In genomic region chr1:16033101-16033632, GRCh38 we compare ENCODE assay signal across 13 cellular contexts. TPM values are rescaled to one million over a fixed set of nuclear protein-coding genes. Genes with fewer than 3 reads are reported as not detected.
DNase-seq lines count a peak whose midpoint lies in the region; ATAC-seq and TF ChIP-seq lines count a peak whose summit lies in the region.
"Had no signal": no experiment of that assay in that cellular context is flagged by ENCODE, and none has a peak within 500 bp of the region (broad histone marks: within the 10 kb centered on the region; RNA-seq: fewer than 3 reads in every experiment).

No MANE protein-coding gene starts in this region.

- no peaks in the 10 kb centered on the region for H3K36me3 Mint-ChIP-seq in type B pancreatic cell
- no peaks in the 10 kb centered on the region for H3K36me3 Mint-ChIP-seq in stimulated activated naive B cell treated with anti-CD40 and anti-IgM and Interleukin-4, amounts not matched to agents 10 μg/mL and 1 μg/mL and 100 μg/mL, for 72 hours
- H3K36me3 Mint-ChIP-seq: CD8-positive, alpha-beta memory T cell had no signal

- H3K4me3 ChIP-seq in HEK293 (ENCODE audit: low read depth, low read length): no peak overlapping the region
- no peak overlapping the region for H3K4me3 ChIP-seq in mesenchymal stem cell (ENCODE audit: insufficient read depth in 1 of 2, low read depth in 1 of 2, low read length in 2 of 2)

- no peaks in the 10 kb centered on the region for H3K9me3 Mint-ChIP-seq in type B pancreatic cell
- no peaks in the 10 kb centered on the region for H3K9me3 Mint-ChIP-seq in stimulated activated naive B cell treated with anti-CD40 and anti-IgM and Interleukin-4, amounts not matched to agents 10 μg/mL and 1 μg/mL and 100 μg/mL, for 72 hours
- H3K9me3 Mint-ChIP-seq: CD8-positive, alpha-beta memory T cell had no signal

- peaks cover 10% of the 10 kb centered on the region for H3K4me1 Mint-ChIP-seq in type B pancreatic cell (ENCODE audit: unreplicated experiment)
- peaks cover 9 to 10% of the 10 kb centered on the region in 2 donors for H3K4me1 Mint-ChIP-seq in stimulated activated naive B cell treated with anti-CD40 and anti-IgM and Interleukin-4, amounts not matched to agents 10 μg/mL and 1 μg/mL and 100 μg/mL, for 72 hours
- H3K4me1 Mint-ChIP-seq: CD8-positive, alpha-beta memory T cell had no signal

- peaks cover 11 to 29% of the 10 kb centered on the region in 2 experiments for H3K27me3 ChIP-seq in mesenchymal stem cell (ENCODE audit: control insufficient read depth in 1 of 2, insufficient read depth in 1 of 2, low read length in 2 of 2)

- H2BK15ac ChIP-seq in mesenchymal stem cell (ENCODE audit: low read depth, poor library complexity, severe bottlenecking): peak overlapping the region; percentile 54

- no peak overlapping the region for H2BK120ac ChIP-seq in mesenchymal stem cell (ENCODE audit: low read depth, low read length)

- no peak overlapping the region for H3K4me2 ChIP-seq in mesenchymal stem cell (ENCODE audit: low read length, poor library complexity, severe bottlenecking)

- peak overlapping the region; percentile 48 for H3K27ac Mint-ChIP-seq in type B pancreatic cell
- H3K27ac Mint-ChIP-seq in stimulated activated naive B cell treated with anti-CD40 and anti-IgM and Interleukin-4, amounts not matched to agents 10 μg/mL and 1 μg/mL and 100 μg/mL, for 72 hours: no peak overlapping the region
- H3K27ac Mint-ChIP-seq: CD8-positive, alpha-beta memory T cell had no signal

- 58% methylated on average over 4 of the region's 7 CpGs for WGBS in mesenchymal stem cell

- H2BK12ac ChIP-seq in mesenchymal stem cell (ENCODE audit: low read length in 2 of 2): no peak overlapping the region

- TF ChIP-seq CTCF in HEK293 (tag by site-specific recombination; IDR thresholded peaks at IDR 0.05) (no peak), RWPE1 (conservative IDR thresholded peaks at IDR 0.05; ENCODE audit: low read depth) (peak; percentile 51), type B pancreatic cell (conservative IDR thresholded peaks at IDR 0.05) (no peak)

- H3K4ac ChIP-seq in mesenchymal stem cell (ENCODE audit: low read depth in 1 of 2, low read length in 2 of 2): no peak overlapping the region

- H4K91ac ChIP-seq in mesenchymal stem cell (ENCODE audit: low read length): no peak overlapping the region

- DNase-seq in RWPE1 (ENCODE audit: low spot score) (no peak), mesenchymal stem cell (no peak), type B pancreatic cell (ENCODE audit: extremely low spot score, unreplicated experiment) (no peak), NCI-H226 (no peak)
- no peak for DNase-seq in stimulated activated naive B cell treated with anti-CD40 and anti-IgM and Interleukin-4, amounts not matched to agents 10 μg/mL and 1 μg/mL and 100 μg/mL, for 72 hours
- DNase-seq: NCI-H1417 treated with DMSO at 0.1 percent for 48 hours, NCI-H2107 had no signal

- H3K9ac ChIP-seq in mesenchymal stem cell (ENCODE audit: low read length): no peak overlapping the region

- H3K9me3 ChIP-seq in HEK293 (ENCODE audit: control insufficient read depth, insufficient read depth, low read depth, low read length) (no peaks in the 10 kb centered on the region), mesenchymal stem cell (ENCODE audit: control insufficient read depth, low read length) (no peaks in the 10 kb centered on the region)

- CTCF ChIA-PET in HEK293 (lab: Yijun Ruan, JAX): interaction anchor here (0.5 to 2.5 kb wide), 5 partner anchors 13 to 241 kb away, joined by 3 to 14 read pairs (median 4); no protein-coding TSS in a partner anchor
- CTCF ChIA-PET in RWPE1 (lab: Yijun Ruan, JAX): interaction anchor here (0.6 to 1.5 kb wide), 8 partner anchors 14 to 299 kb away, joined by 3 to 9 read pairs (median 4); no protein-coding TSS in a partner anchor

- H3K14ac ChIP-seq in mesenchymal stem cell (ENCODE audit: low read length in 2 of 2): no peak overlapping the region

- no peak overlapping the region for H3K27ac ChIP-seq in HEK293 (ENCODE audit: extremely low read depth, low read depth, low read length)
- no peak overlapping the region; the same call in 1 of the 2 replicates for H3K27ac ChIP-seq in RWPE1
- no peak overlapping the region for H3K27ac ChIP-seq in mesenchymal stem cell (ENCODE audit: low read length, poor library complexity, severe bottlenecking)

- no peak for ATAC-seq in stimulated activated naive B cell treated with anti-CD40 and anti-IgM and Interleukin-4, amounts not matched to agents 10 μg/mL and 1 μg/mL and 100 μg/mL, for 72 hours (replicated peaks)
- no peak for ATAC-seq in GM21576 (IDR thresholded peaks at IDR 0.05; ENCODE audit: unreplicated experiment)

- H3K27me3 Mint-ChIP-seq in type B pancreatic cell: peaks cover 5% of the 10 kb centered on the region
- H3K27me3 Mint-ChIP-seq in stimulated activated naive B cell treated with anti-CD40 and anti-IgM and Interleukin-4, amounts not matched to agents 10 μg/mL and 1 μg/mL and 100 μg/mL, for 72 hours: peaks cover 44 to 55% of the 10 kb centered on the region in 2 donors

- no peak overlapping the region for H2BK5ac ChIP-seq in mesenchymal stem cell (ENCODE audit: low read depth, low read length, poor library complexity, severe bottlenecking)

- no peaks in the 10 kb centered on the region for H3K79me1 ChIP-seq in mesenchymal stem cell (replicated peaks; ENCODE audit: low read length, poor library complexity, severe bottlenecking)

- no peak overlapping the region for H3K4me3 Mint-ChIP-seq in type B pancreatic cell
- no peak overlapping the region for H3K4me3 Mint-ChIP-seq in stimulated activated naive B cell treated with anti-CD40 and anti-IgM and Interleukin-4, amounts not matched to agents 10 μg/mL and 1 μg/mL and 100 μg/mL, for 72 hours
- H3K4me3 Mint-ChIP-seq: CD8-positive, alpha-beta memory T cell had no signal

- POLR2A ChIA-PET in HEK293 (lab: Yijun Ruan, JAX): interaction anchor here (0.8 kb wide), 1 partner anchor 10 kb away, joined by 3 read pairs; no protein-coding TSS in a partner anchor
- POLR2A ChIA-PET in RWPE1 (lab: Yijun Ruan, JAX; ENCODE audit: low non-redundant PET): no interaction called here

- peak overlapping the region in 1 of 2 experiments; percentile 69 for H3K18ac ChIP-seq in mesenchymal stem cell (ENCODE audit: low read depth in 1 of 2, low read length in 2 of 2)

- no peak overlapping the region for H3K23ac ChIP-seq in mesenchymal stem cell (ENCODE audit: low read length in 2 of 2)

- H3K4me1 ChIP-seq in HEK293 (ENCODE audit: control insufficient read depth, insufficient read depth, low read length) (no peaks in the 10 kb centered on the region), mesenchymal stem cell (ENCODE audit: control insufficient read depth, insufficient read depth, low read depth, low read length) (peaks cover 3% of the 10 kb centered on the region)

- H4K8ac ChIP-seq in mesenchymal stem cell (ENCODE audit: low read length): no peak overlapping the region

- H2AK5ac ChIP-seq in mesenchymal stem cell (ENCODE audit: low read length, severe bottlenecking): no peak overlapping the region

- H2AFZ ChIP-seq in mesenchymal stem cell (ENCODE audit: low read depth, low read length): no peak overlapping the region

- H3K36me3 ChIP-seq in HEK293 (ENCODE audit: control insufficient read depth in 2 of 2, insufficient read depth in 1 of 2, low read length in 2 of 2): no peaks in the 10 kb centered on the region
- H3K36me3 ChIP-seq in mesenchymal stem cell (ENCODE audit: control insufficient read depth in 1 of 2, insufficient read depth in 2 of 2, low read depth in 1 of 2, low read length in 2 of 2): no peaks in the 10 kb centered on the region

TF ChIP-seq in HEK293, 187 proteins besides CTCF, POLR2A, EP300 and RAD21:
- no peak for TF ChIP-seq ZNF585B (tag by site-specific recombination; IDR thresholded peaks at IDR 0.05)
- TF ChIP-seq ZNF555 (tag by site-specific recombination; conservative IDR thresholded peaks at IDR 0.05): no peak
- TF ChIP-seq, protein P1, sequence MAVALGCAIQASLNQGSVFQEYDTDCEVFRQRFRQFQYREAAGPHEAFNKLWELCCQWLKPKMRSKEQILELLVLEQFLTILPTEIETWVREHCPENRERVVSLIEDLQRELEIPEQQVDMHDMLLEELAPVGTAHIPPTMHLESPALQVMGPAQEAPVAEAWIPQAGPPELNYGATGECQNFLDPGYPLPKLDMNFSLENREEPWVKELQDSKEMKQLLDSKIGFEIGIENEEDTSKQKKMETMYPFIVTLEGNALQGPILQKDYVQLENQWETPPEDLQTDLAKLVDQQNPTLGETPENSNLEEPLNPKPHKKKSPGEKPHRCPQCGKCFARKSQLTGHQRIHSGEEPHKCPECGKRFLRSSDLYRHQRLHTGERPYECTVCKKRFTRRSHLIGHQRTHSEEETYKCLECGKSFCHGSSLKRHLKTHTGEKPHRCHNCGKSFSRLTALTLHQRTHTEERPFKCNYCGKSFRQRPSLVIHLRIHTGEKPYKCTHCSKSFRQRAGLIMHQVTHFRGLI (tag by site-specific recombination; IDR thresholded peaks at IDR 0.05): no peak
- no peak for TF ChIP-seq ZNF792 (tag by site-specific recombination; IDR thresholded peaks at IDR 0.05)
- 0 out of 2 replicates have a peak, but pooled peaks have one; percentile 1 for TF ChIP-seq EGR2 (tag by site-specific recombination; IDR thresholded peaks at IDR 0.05; ENCODE audit: low read depth)
- TF ChIP-seq KLF1 (tag by site-specific recombination; IDR thresholded peaks at IDR 0.05): 0 out of 2 replicates have a peak, but pooled peaks have one; percentile 7
- no peak for TF ChIP-seq ZNF600 (tag by site-specific recombination; IDR thresholded peaks at IDR 0.05)
- no peak for TF ChIP-seq ZIC2 (tag by site-specific recombination; IDR thresholded peaks at IDR 0.05)
- TF ChIP-seq ZNF23 (tag by site-specific recombination; IDR thresholded peaks at IDR 0.05; ENCODE audit: borderline replicate concordance): no peak

RNA-seq across cellular contexts. Expression of gene CLCNKB, which starts 10.4 kb away (rescaled TPM):
- 0.43 TPM for polyA plus RNA-seq in mesenchymal stem cell (2013, experiment 1 of 2)
- polyA plus RNA-seq in mesenchymal stem cell (2013, experiment 2 of 2): 0.32 TPM
- total RNA-seq in type B pancreatic cell (ENCODE audit: low replicate concordance): 0.95 and 1.6 TPM in 2 replicates
- total RNA-seq: CD8-positive, alpha-beta memory T cell; H4 had no signal
- polyA plus RNA-seq: CD8-positive, alpha-beta memory T cell had no signal

RNA-seq across cellular contexts. Expression of gene CLCNKA, which starts 11.3 kb away (rescaled TPM):
- polyA plus RNA-seq in mesenchymal stem cell (2013, experiment 1 of 2): 0.19 TPM
- polyA plus RNA-seq in mesenchymal stem cell (2013, experiment 2 of 2): 0.16 TPM
- total RNA-seq in type B pancreatic cell (ENCODE audit: low replicate concordance): 0.38 and 1.6 TPM in 2 replicates
- total RNA-seq: CD8-positive, alpha-beta memory T cell; Daoy; H4; SK-MEL-5 had no signal
- polyA plus RNA-seq: CD8-positive, alpha-beta memory T cell had no signal

RNA-seq across cellular contexts. Expression of gene HSPB7, which starts 15.3 kb away (rescaled TPM):
- 3.4 TPM for polyA plus RNA-seq in mesenchymal stem cell (2013, experiment 1 of 2)
- 4.0 TPM for polyA plus RNA-seq in mesenchymal stem cell (2013, experiment 2 of 2)
- 0.48 and 0.64 TPM in 2 replicates for total RNA-seq in type B pancreatic cell (ENCODE audit: low replicate concordance)
- total RNA-seq: CD8-positive, alpha-beta memory T cell; H4 had no signal
- polyA plus RNA-seq: CD8-positive, alpha-beta memory T cell had no signal

RNA-seq across cellular contexts. Expression of gene SRARP, which starts 29.1 kb away (rescaled TPM):
- not detected for polyA plus RNA-seq in mesenchymal stem cell (2013, experiment 1 of 2)
- not detected for polyA plus RNA-seq in mesenchymal stem cell (2013, experiment 2 of 2)
- total RNA-seq in type B pancreatic cell (ENCODE audit: low replicate concordance): not detected in 2 replicates
- total RNA-seq: CD8-positive, alpha-beta memory T cell; Daoy; H4; SK-MEL-5 had no signal
- polyA plus RNA-seq: CD8-positive, alpha-beta memory T cell had no signal

RNA-seq across cellular contexts. Expression of gene FAM131C, which starts 40.3 kb away (rescaled TPM):
- 0.37 TPM for polyA plus RNA-seq in mesenchymal stem cell (2013, experiment 1 of 2)
- 0.44 TPM for polyA plus RNA-seq in mesenchymal stem cell (2013, experiment 2 of 2)
- total RNA-seq in type B pancreatic cell (ENCODE audit: low replicate concordance): 1.4 and 3.1 TPM in 2 replicates
- polyA plus RNA-seq: CD8-positive, alpha-beta memory T cell had no signal
